In the genomic region with DNA sequence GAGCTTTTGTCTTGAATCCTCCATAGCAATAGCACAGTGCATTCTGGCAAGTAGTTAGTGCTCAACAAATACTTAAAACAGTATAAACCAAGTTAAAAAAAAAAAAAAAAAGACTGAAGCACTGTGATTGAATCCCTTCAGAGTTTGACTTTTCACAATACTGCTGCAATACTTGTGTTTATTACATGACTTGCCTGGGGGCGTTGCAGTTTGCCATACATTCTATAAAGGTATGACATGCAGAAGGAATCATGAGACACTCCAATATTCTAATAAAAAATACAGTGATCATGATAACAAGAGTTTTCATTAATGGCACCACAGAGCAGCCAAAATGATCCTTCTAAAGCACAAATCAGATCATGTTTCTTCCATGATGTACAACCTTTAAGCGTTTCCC, we compare ENCODE assay signal across 22 cellular contexts.
"Had no signal": no experiment of that assay in that cellular context is flagged by ENCODE, and none has a peak within 500 bp of the region (broad histone marks: within the 10 kb centered on the region; RNA-seq: fewer than 3 reads in every experiment).

No MANE protein-coding gene starts in this region.

- H3K4me1 Mint-ChIP-seq: IgD-negative memory B cell had no signal

- H3K9ac ChIP-seq: KMS-11, SK-N-SH had no signal

- H3K36me3 Mint-ChIP-seq: IgD-negative memory B cell had no signal

- H3K4me3 ChIP-seq: K562 had no signal

- H3K4me2 ChIP-seq: KMS-11, SK-N-SH had no signal

- H3K27me3 Mint-ChIP-seq: IgD-negative memory B cell had no signal

- H3K4me3 Mint-ChIP-seq: IgD-negative memory B cell had no signal

- FAIRE-seq: K562, RCC 7860 had no signal

- H3K9me3 ChIP-seq: SK-N-SH had no signal

- H3K27ac ChIP-seq: HL-60, KMS-11 had no signal

- H3K9me3 Mint-ChIP-seq: IgD-negative memory B cell had no signal

- ATAC-seq: K562 had no signal

- DNase-seq: Kasumi-1, MV-4-11, NCI-H1048, NCI-H1105, NCI-H1417, NCI-H1436 treated with DMSO at 0.1 percent for 48 hours, NCI-H1694 treated with DMSO at 0.1 percent for 48 hours, NCI-H1930, NCI-H2081, NCI-H2107, NCI-H2227 treated with DMSO at 0.1 percent for 48 hours, NCI-H524, NCI-H69, NCI-H774, RPMI8226, SHP77, SK-N-SH had no signal

- H3K27ac Mint-ChIP-seq: IgD-negative memory B cell had no signal
